In the genomic region with DNA sequence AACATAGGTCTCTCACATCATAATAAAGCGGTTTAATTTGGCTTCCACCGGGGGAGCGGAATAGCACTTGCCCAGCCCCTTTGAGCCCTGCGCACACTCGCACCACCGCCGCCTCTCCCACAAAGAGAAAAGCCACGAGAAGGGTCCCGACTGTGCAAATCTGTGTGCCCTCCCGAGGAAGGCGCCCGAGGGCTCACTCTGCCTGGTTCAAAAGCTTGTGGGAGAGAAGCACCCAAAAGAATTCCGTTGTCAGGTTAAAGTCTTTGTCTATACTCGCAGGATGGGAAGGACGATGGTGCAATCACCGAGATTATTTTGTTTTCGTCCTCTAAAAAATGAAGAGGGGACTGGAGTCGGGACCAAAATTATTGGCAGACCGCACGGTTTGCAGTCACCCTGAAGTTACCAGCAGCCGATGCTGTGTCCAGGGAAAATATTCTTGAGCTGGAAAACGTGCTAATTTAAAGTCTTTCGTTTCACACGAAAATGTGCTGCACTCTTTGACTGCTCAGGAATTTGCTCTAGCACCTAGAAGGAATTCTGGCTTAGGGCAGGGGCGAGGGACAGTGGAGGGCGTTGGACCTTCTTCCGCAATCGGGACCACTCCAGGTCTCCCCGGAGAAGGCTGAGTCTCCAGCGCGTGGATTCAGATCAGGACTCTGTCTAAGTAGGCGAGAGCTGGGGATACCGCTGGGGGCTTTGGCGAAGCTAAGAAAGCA, we compare ENCODE assay signal across 16 cellular contexts. TPM values are rescaled to one million over a fixed set of nuclear protein-coding genes. Genes with fewer than 3 reads are reported as not detected.
DNase-seq lines count a peak whose midpoint lies in the region; ATAC-seq and TF ChIP-seq lines count a peak whose summit lies in the region.
"Had no signal": no experiment of that assay in that cellular context is flagged by ENCODE, and none has a peak within 500 bp of the region (broad histone marks: within the 10 kb centered on the region; RNA-seq: fewer than 3 reads in every experiment).

No MANE protein-coding gene starts in this region.

- 0 out of 2 replicates have a peak, but pooled peaks cover 2% of the 10 kb centered on the region for H3K4me1 ChIP-seq in H9 (ENCODE audit: insufficient read depth, low read length)
- no peaks in the 10 kb centered on the region for H3K4me1 ChIP-seq in endodermal cell (ENCODE audit: control insufficient read depth, insufficient read depth, low read length)

- no peaks in the 10 kb centered on the region for H4K20me1 ChIP-seq in H9 (ENCODE audit: control insufficient read depth, insufficient read depth, insufficient read length)

- H3K4me3 Mint-ChIP-seq in H9 (peak overlapping the region in 1 of 2 experiments; percentile 61; a peak in 4 of 5 replicates), endodermal cell (peak overlapping the region; percentile 33), nephron progenitor cell (peak overlapping the region; percentile 58)
- H3K4me3 Mint-ChIP-seq: natural killer cell treated with Interleukin-12 subunit alpha and Interleukin-12 subunit beta and Interleukin-15 and Interleukin-18, amount 100 ng/mL, for 72 hours had no signal

- peak overlapping the region; percentile 15 for H3K4me3 ChIP-seq in endodermal cell (ENCODE audit: low read length)
- H3K4me3 ChIP-seq: coronary artery had no signal

- H3K14ac ChIP-seq in H9 (ENCODE audit: insufficient read depth, low read length), result no peak overlapping the region

- H2BK120ac ChIP-seq in H9 (ENCODE audit: low read depth, low read length, poor library complexity, severe bottlenecking), result no peak overlapping the region

- H4K5ac ChIP-seq in H9 (ENCODE audit: insufficient read length, low read depth, low read length), result no peak overlapping the region

- H4K91ac ChIP-seq in H9 (ENCODE audit: insufficient read length, low read depth, low read length), result no peak overlapping the region

- no peak overlapping the region for H3K56ac ChIP-seq in H9 (ENCODE audit: insufficient read length, low read depth, low read length)

- H3K27me3 ChIP-seq in H9 (ENCODE audit: insufficient read depth, low read length), result peaks cover 81% of the 10 kb centered on the region
- peaks cover 99% of the 10 kb centered on the region for H3K27me3 ChIP-seq in endodermal cell (ENCODE audit: control insufficient read depth, insufficient read depth, low read length, poor library complexity, severe bottlenecking)

- H3K36me3 Mint-ChIP-seq in H9 (ENCODE audit: insufficient read depth in 1 of 3, low read depth in 3 of 3) (no peaks in the 10 kb centered on the region), endodermal cell (ENCODE audit: low read depth) (no peaks in the 10 kb centered on the region), nephron progenitor cell (ENCODE audit: low read depth) (no peaks in the 10 kb centered on the region)
- H3K36me3 Mint-ChIP-seq: natural killer cell treated with Interleukin-12 subunit alpha and Interleukin-12 subunit beta and Interleukin-15 and Interleukin-18, amount 100 ng/mL, for 72 hours had no signal

- H3K4ac ChIP-seq in H9 (ENCODE audit: low read depth, low read length), result no peak overlapping the region

- no peak overlapping the region for H2BK20ac ChIP-seq in H9 (ENCODE audit: low read depth, low read length, poor library complexity, severe bottlenecking)

- H2BK15ac ChIP-seq in H9 (ENCODE audit: low read depth, low read length), result no peak overlapping the region

- H3K9me3 ChIP-seq in H9 (ENCODE audit: control insufficient read depth, low read depth, low read length) (no peaks in the 10 kb centered on the region), endodermal cell (ENCODE audit: control insufficient read depth, low read length) (no peaks in the 10 kb centered on the region)

- H3K27ac ChIP-seq in H9 (ENCODE audit: insufficient read length, low read depth, low read length) (no peak overlapping the region), endodermal cell (ENCODE audit: low read depth, low read length) (no peak overlapping the region)
- H3K27ac ChIP-seq: BLaER1 treated with 17β-estradiol and CSF1 and Interleukin-3, amounts not matched to agents 10 nM and 100 nM; coronary artery had no signal

- H3K27ac Mint-ChIP-seq in H9 (no peak overlapping the region), endodermal cell (no peak overlapping the region), nephron progenitor cell (no peak overlapping the region)
- H3K27ac Mint-ChIP-seq: natural killer cell treated with Interleukin-12 subunit alpha and Interleukin-12 subunit beta and Interleukin-15 and Interleukin-18, amount 100 ng/mL, for 72 hours had no signal

- no CpG with 5 or more reads among the region's 34 CpGs for WGBS in H9 (ENCODE audit: extremely low coverage, insufficient read length, low lambda C conversion rate)
- 8 to 11% methylated on average over 20 to 34 of the region's 34 CpGs for WGBS in endodermal cell (ENCODE audit: insufficient coverage in 1 of 2, insufficient read length in 1 of 2), 2 experiments

- H3K18ac ChIP-seq in H9 (ENCODE audit: insufficient read length, low read depth, low read length), result no peak overlapping the region

- peak overlapping the region; percentile 35 for H3K4me2 ChIP-seq in H9 (ENCODE audit: insufficient read depth, insufficient read length, low read length)
- H3K4me2 ChIP-seq: BLaER1 treated with 17β-estradiol and CSF1 and Interleukin-3, amounts not matched to agents 10 nM and 100 nM had no signal

- no peak overlapping the region for H4K8ac ChIP-seq in H9 (replicated peaks; ENCODE audit: insufficient read length, low read depth, low read length)

- H3K36me3 ChIP-seq in endodermal cell (ENCODE audit: control insufficient read depth, insufficient read depth, low read length), result no peaks in the 10 kb centered on the region
- H3K36me3 ChIP-seq: BLaER1 treated with 17β-estradiol and CSF1 and Interleukin-3, amounts not matched to agents 10 nM and 100 nM had no signal

- H3K79me1 ChIP-seq in H9 (ENCODE audit: insufficient read depth, low read depth, low read length, poor library complexity, severe bottlenecking), result no peaks in the 10 kb centered on the region

- H3K79me2 ChIP-seq in H9 (ENCODE audit: insufficient read depth, low read length), result no peaks in the 10 kb centered on the region

- H3T11ph ChIP-seq in H9 (ENCODE audit: low read length), result no peak overlapping the region

- no peak for ATAC-seq in HG02981 (IDR thresholded peaks at IDR 0.05; ENCODE audit: unreplicated experiment)
- ATAC-seq: natural killer cell treated with Interleukin-12 subunit alpha and Interleukin-12 subunit beta and Interleukin-15 and Interleukin-18, amount 100 ng/mL, for 72 hours had no signal

- H3K9me3 Mint-ChIP-seq in H9 (peaks cover 0 to 7% of the 10 kb centered on the region in 2 experiments; a peak in 1 of 5 replicates), endodermal cell (no peaks in the 10 kb centered on the region), nephron progenitor cell (peaks cover 3% of the 10 kb centered on the region)
- H3K9me3 Mint-ChIP-seq: natural killer cell treated with Interleukin-12 subunit alpha and Interleukin-12 subunit beta and Interleukin-15 and Interleukin-18, amount 100 ng/mL, for 72 hours had no signal

- peaks cover 7% of the 10 kb centered on the region for H3K23me2 ChIP-seq in H9 (ENCODE audit: insufficient read length, low read depth, low read length, poor library complexity, severe bottlenecking)

- H3K4me1 Mint-ChIP-seq in H9 (peaks cover 12 to 47% of the 10 kb centered on the region in 2 experiments), endodermal cell (peaks cover 19% of the 10 kb centered on the region), nephron progenitor cell (peaks cover 26% of the 10 kb centered on the region)

- no peak overlapping the region for H2AFZ ChIP-seq in H9 (ENCODE audit: low read length)

- H3K23ac ChIP-seq in H9 (ENCODE audit: insufficient read length, low read depth, low read length), result no peak overlapping the region

- H3K9ac ChIP-seq in H9 (ENCODE audit: extremely low read depth, insufficient read length, low read length), result no peak overlapping the region
- H3K9ac ChIP-seq in endodermal cell (ENCODE audit: extremely low read depth, low read length, poor library complexity, severe bottlenecking), result no peak overlapping the region
- H3K9ac ChIP-seq: BLaER1 treated with 17β-estradiol and CSF1 and Interleukin-3, amounts not matched to agents 10 nM and 100 nM had no signal

- H2BK5ac ChIP-seq in H9 (ENCODE audit: insufficient read length, low read length), result no peak overlapping the region

- H3K27me3 Mint-ChIP-seq in H9 (ENCODE audit: low read depth) (peaks cover 98% of the 10 kb centered on the region), endodermal cell (ENCODE audit: insufficient read depth) (peaks cover 98% of the 10 kb centered on the region), nephron progenitor cell (ENCODE audit: low read depth, poor library complexity) (peaks cover 99% of the 10 kb centered on the region)

- DNase-seq in ELF-1 (ENCODE audit: low read depth, low spot score) (peak; percentile 35), H9 (no peak), endodermal cell (peak; percentile 62), nephron progenitor cell (peak; percentile 11), cortex of kidney (lab: John Stamatoyannopoulos, UW) (no peak), NCI-H2081 (lab: John Stamatoyannopoulos, UW) (no peak)
- DNase-seq: activated CD4-positive, alpha-beta T cell treated with anti-CD3 and anti-CD28 coated beads for 48 hours; aorta; hippocampal formation; MM.1S; stimulated activated naive CD4-positive, alpha-beta T cell treated with Interleukin-2 at 50 U/mL for 16 hours; T-helper 9 cell had no signal

- no peak overlapping the region for H2AK5ac ChIP-seq in H9 (ENCODE audit: insufficient read length, low read length)

- TF ChIP-seq CTCF in H9 (conservative IDR thresholded peaks at IDR 0.05), result no peak
- no peak for TF ChIP-seq CTCF in endodermal cell (conservative IDR thresholded peaks at IDR 0.05)
- TF ChIP-seq CTCF in nephron progenitor cell (IDR thresholded peaks at IDR 0.05), result no peak

- no peak overlapping the region for H2BK12ac ChIP-seq in H9 (ENCODE audit: insufficient read length, low read depth, low read length)

RNA-seq across cellular contexts. Expression of a gene that starts 6.6 kb away (rescaled TPM):
- total RNA-seq in H9 (2021) (not detected in 2 replicates), endodermal cell (not detected)
- polyA plus RNA-seq in endodermal cell (2013, experiment 1 of 2), result not detected
- polyA plus RNA-seq in endodermal cell (2013, experiment 2 of 2), result 0.04 TPM
- total RNA-seq: aorta had no signal
- polyA plus RNA-seq: aorta had no signal

Comparison
In these comparisons a context has a peak if more than half of its experiments do, and no peak if none do; other contexts are left out.
1. DNase-seq: peak in ELF-1 (single experiment), endodermal cell (single experiment) and nephron progenitor cell (single experiment); none in H9 (single experiment), cortex of kidney (single experiment) and NCI-H2081 (0 of 2).